30 cellular contexts compared by ENCODE assay signal in the genomic region with DNA sequence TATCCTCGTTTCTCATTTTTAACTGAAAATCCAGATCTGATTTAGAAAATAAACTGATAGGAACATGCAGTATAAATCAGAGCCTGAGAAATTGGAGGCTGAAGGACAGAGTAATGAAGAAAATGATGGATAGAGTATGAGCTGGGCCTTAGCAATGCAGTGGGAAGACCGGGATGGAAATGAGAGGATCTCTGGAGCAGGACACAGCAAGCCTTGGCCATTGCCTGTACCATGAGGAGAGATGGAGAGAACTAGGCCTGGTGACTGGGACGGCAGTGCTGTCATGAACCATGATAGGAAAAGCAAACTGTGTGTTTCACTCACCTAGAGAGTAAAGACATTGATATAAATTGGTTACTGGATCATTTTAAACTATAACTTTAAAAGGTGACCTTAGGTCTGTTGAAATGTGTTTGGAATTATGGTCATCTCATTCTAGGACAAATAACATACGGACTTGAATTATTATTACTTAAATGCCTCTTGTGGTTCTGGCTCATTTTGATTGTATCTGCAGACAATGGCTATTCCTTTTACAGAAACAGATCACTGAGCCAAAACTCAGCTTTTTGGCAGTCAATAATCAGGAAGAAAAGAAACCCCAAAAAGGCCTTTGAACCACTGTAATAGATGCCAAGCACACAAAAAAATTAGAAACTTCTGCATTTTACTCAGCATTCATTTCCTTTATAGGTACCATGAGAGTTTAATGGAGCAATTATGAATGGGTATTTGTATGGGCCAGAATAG.
"Had no signal": no experiment of that assay in that cellular context is flagged by ENCODE, and none has a peak within 500 bp of the region (broad histone marks: within the 10 kb centered on the region; RNA-seq: fewer than 3 reads in every experiment).

No MANE protein-coding gene starts in this region.

- H3K27me3 ChIP-seq: gastrocnemius medialis, hepatocyte, pancreas, sigmoid colon, testis, transverse colon had no signal

- H3K4me1 ChIP-seq: gastrocnemius medialis, left ventricle myocardium inferior, pancreas, prostate gland, sigmoid colon, testis, transverse colon had no signal

- H3K27ac ChIP-seq: hepatocyte, left ventricle myocardium inferior, pancreas, prostate gland, sigmoid colon, testis, transverse colon, WERI-Rb-1 had no signal

- H2AFZ ChIP-seq: hepatocyte had no signal

- H3K27ac Mint-ChIP-seq: activated naive CD4-positive, alpha-beta T cell treated with anti-CD3 and anti-CD28 coated beads for 36 hours; activated naive CD8-positive, alpha-beta T cell treated with anti-CD3 and anti-CD28 coated beads for 36 hours; effector memory CD8-positive, alpha-beta T cell; mesothelial cell of epicardium; naive B cell; nephron progenitor cell; stimulated activated naive B cell treated with anti-CD40 and anti-IgM and Interleukin-4, amounts not matched to agents 10 μg/mL and 1 μg/mL and 100 μg/mL, for 72 hours; T-helper 17 cell had no signal

- H3K4me3 Mint-ChIP-seq: activated naive CD4-positive, alpha-beta T cell treated with anti-CD3 and anti-CD28 coated beads for 36 hours; activated naive CD8-positive, alpha-beta T cell treated with anti-CD3 and anti-CD28 coated beads for 36 hours; brain; effector memory CD8-positive, alpha-beta T cell; mesothelial cell of epicardium; naive B cell; nephron progenitor cell; stimulated activated naive B cell treated with anti-CD40 and anti-IgM and Interleukin-4, amounts not matched to agents 10 μg/mL and 1 μg/mL and 100 μg/mL, for 72 hours; T-helper 17 cell had no signal

- DNase-seq: activated CD4-positive, alpha-beta T cell treated with anti-CD3 and anti-CD28 coated beads for 48 hours; activated CD4-positive, alpha-beta T cell treated with anti-CD3 and anti-CD28 coated beads, Interleukin-2, amount 50 U/mL, for 48 hours; activated CD8-positive, alpha-beta memory T cell treated with anti-CD3 and anti-CD28 coated beads for 24 hours; activated effector memory CD4-positive, alpha-beta T cell treated with Interleukin-2 at 50 U/mL for 16 hours; activated naive CD4-positive, alpha-beta T cell treated with anti-CD3 and anti-CD28 coated beads for 36 hours; activated naive CD8-positive, alpha-beta T cell treated with anti-CD3 and anti-CD28 coated beads for 36 hours; amniotic stem cell; cortex of kidney; effector memory CD8-positive, alpha-beta T cell; gastrocnemius medialis; islet precursor cell; left ventricle myocardium inferior; naive B cell; nephron progenitor cell; pancreas; retina; sigmoid colon; small intestine; stimulated activated CD4-positive, alpha-beta T cell treated with anti-CD3 and anti-CD28 coated beads, Interleukin-1b, Interleukin-23, amount 100 ng/mL, for 48 hours; stimulated activated naive B cell treated with anti-CD40 and anti-IgM and Interleukin-4, amounts not matched to agents 10 μg/mL and 1 μg/mL and 100 μg/mL, for 72 hours; T-helper 17 cell; T1000; testis; transverse colon; WERI-Rb-1 had no signal

- H3K9me3 ChIP-seq: gastrocnemius medialis, pancreas, prostate gland, sigmoid colon, testis, transverse colon had no signal

- H3K4me3 ChIP-seq: gastrocnemius medialis, hepatocyte, left ventricle myocardium inferior, lung, pancreas, prostate gland, sigmoid colon, testis, transverse colon had no signal

- H3K27me3 Mint-ChIP-seq: activated naive CD8-positive, alpha-beta T cell treated with anti-CD3 and anti-CD28 coated beads for 36 hours; brain; effector memory CD8-positive, alpha-beta T cell; naive B cell; stimulated activated naive B cell treated with anti-CD40 and anti-IgM and Interleukin-4, amounts not matched to agents 10 μg/mL and 1 μg/mL and 100 μg/mL, for 72 hours; T-helper 17 cell had no signal

- H3K4me1 Mint-ChIP-seq: activated naive CD8-positive, alpha-beta T cell treated with anti-CD3 and anti-CD28 coated beads for 36 hours; naive B cell; nephron progenitor cell; stimulated activated naive B cell treated with anti-CD40 and anti-IgM and Interleukin-4, amounts not matched to agents 10 μg/mL and 1 μg/mL and 100 μg/mL, for 72 hours; T-helper 17 cell had no signal

- H3K36me3 ChIP-seq: gastrocnemius medialis, left ventricle myocardium inferior, pancreas, prostate gland, sigmoid colon, transverse colon, WERI-Rb-1 had no signal

- H3K4me2 ChIP-seq: hepatocyte had no signal

- H3K36me3 Mint-ChIP-seq: activated naive CD8-positive, alpha-beta T cell treated with anti-CD3 and anti-CD28 coated beads for 36 hours; brain; mesothelial cell of epicardium; naive B cell; stimulated activated naive B cell treated with anti-CD40 and anti-IgM and Interleukin-4, amounts not matched to agents 10 μg/mL and 1 μg/mL and 100 μg/mL, for 72 hours had no signal

- H3K9me3 Mint-ChIP-seq: activated naive CD4-positive, alpha-beta T cell treated with anti-CD3 and anti-CD28 coated beads for 36 hours; mesothelial cell of epicardium had no signal
